1 cellular context compared by ENCODE assay signal in the genomic region with DNA sequence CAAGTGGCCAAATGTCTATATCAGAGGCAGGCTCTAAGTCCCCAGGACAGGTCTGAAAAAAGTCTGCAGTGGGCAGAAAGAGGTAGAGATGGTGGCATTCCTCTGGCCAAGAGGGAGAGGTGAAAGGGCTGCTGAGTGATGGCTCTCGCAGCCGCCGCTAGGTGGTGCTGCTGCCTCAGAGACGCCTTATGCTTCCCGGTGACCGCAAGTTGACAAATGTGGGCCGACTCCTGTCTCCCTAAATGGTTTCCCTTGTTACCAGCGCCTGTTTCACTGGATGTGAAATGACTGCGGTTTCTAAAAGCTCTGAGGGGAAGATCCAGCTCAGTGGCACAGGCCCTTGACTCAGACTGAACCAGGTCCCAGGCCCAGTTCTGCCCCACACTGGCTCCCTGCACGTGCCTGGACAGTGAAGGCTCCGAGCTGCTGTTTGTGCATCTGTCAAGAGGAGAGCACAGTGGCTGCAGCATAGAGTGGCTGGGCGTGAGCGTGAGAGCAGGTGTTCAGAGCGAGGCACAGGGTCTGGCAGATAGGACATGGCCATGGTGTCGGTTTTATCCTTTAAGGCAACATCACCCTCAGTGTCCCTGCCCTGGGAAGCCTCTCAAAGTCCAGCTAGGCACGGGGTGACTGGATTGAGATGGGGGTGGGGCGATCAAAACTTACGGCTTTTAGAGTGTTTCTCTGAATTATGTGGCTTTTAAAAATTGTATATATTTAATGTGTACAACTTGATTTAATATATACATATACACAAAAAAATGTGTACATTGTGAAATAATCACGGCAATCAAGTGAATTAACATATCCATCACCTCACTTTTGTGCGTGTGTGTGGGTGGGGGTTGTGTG.
TF ChIP-seq lines count a peak whose summit lies in the region.

No MANE protein-coding gene starts in this region.

TF ChIP-seq in HCT116, 20 proteins besides CTCF, POLR2A, EP300 and RAD21 (continued from another document):
- TF ChIP-seq ELF1 (IDR thresholded peaks at IDR 0.05; ENCODE audit: borderline replicate concordance, low read depth), result no peak
- TF ChIP-seq, protein P1, sequence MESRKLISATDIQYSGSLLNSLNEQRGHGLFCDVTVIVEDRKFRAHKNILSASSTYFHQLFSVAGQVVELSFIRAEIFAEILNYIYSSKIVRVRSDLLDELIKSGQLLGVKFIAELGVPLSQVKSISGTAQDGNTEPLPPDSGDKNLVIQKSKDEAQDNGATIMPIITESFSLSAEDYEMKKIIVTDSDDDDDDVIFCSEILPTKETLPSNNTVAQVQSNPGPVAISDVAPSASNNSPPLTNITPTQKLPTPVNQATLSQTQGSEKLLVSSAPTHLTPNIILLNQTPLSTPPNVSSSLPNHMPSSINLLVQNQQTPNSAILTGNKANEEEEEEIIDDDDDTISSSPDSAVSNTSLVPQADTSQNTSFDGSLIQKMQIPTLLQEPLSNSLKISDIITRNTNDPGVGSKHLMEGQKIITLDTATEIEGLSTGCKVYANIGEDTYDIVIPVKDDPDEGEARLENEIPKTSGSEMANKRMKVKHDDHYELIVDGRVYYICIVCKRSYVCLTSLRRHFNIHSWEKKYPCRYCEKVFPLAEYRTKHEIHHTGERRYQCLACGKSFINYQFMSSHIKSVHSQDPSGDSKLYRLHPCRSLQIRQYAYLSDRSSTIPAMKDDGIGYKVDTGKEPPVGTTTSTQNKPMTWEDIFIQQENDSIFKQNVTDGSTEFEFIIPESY (IDR thresholded peaks at IDR 0.05; ENCODE audit: extremely low read depth, insufficient replicate concordance, low read length), result no peak
